In genomic region chr6:26304213-26305096, GRCh38 we compare ENCODE assay signal across 8 cellular contexts.
A peak's percentile ranks its signal among the peaks of the same experiment; 100 is the strongest.
DNase-seq lines count a peak whose midpoint lies in the region; ATAC-seq and TF ChIP-seq lines count a peak whose summit lies in the region.

No MANE protein-coding gene starts in this region.

- H3K4me3 ChIP-seq in fibroblast of the aortic adventitia (ENCODE audit: low read depth, low read length): peak overlapping the region; percentile 54

- CTCF ChIA-PET in activated CD4-positive, alpha-beta memory T cell treated with anti-CD3 and anti-CD28 coated beads for 36 hours (lab: Charles Lee): interaction anchor here (0.8 kb wide), 1 partner anchor 11 kb away, joined by 3 read pairs; no protein-coding TSS in a partner anchor

- H3K27me3 Mint-ChIP-seq in activated CD4-positive, alpha-beta memory T cell treated with anti-CD3 and anti-CD28 coated beads for 36 hours: no peaks in the 10 kb centered on the region

- POLR2A ChIA-PET in activated CD4-positive, alpha-beta memory T cell treated with anti-CD3 and anti-CD28 coated beads for 36 hours (lab: Charles Lee): interaction anchor here (0.7 to 1.0 kb wide), 4 partner anchors 19 to 296 kb away, joined by 3 read pairs; a partner anchor contains a TSS

- TF ChIP-seq CTCF in fibroblast of the aortic adventitia (IDR thresholded peaks at IDR 0.05; ENCODE audit: insufficient read depth, low read length) (no peak), omental fat pad (IDR thresholded peaks at IDR 0.05) (no peak)

- no peaks in the 10 kb centered on the region for H3K9me3 Mint-ChIP-seq in activated CD4-positive, alpha-beta memory T cell treated with anti-CD3 and anti-CD28 coated beads for 36 hours

- no peaks in the 10 kb centered on the region for H3K36me3 Mint-ChIP-seq in activated CD4-positive, alpha-beta memory T cell treated with anti-CD3 and anti-CD28 coated beads for 36 hours

- peak overlapping the region; percentile 71 for H3K27ac Mint-ChIP-seq in activated CD4-positive, alpha-beta memory T cell treated with anti-CD3 and anti-CD28 coated beads for 36 hours

- H3K4me3 Mint-ChIP-seq in activated CD4-positive, alpha-beta memory T cell treated with anti-CD3 and anti-CD28 coated beads for 36 hours: peak overlapping the region; percentile 72

- ATAC-seq in GM18502 (IDR thresholded peaks at IDR 0.05; ENCODE audit: poor library complexity, unreplicated experiment) (peak; percentile 61), HG03432 (IDR thresholded peaks at IDR 0.05; ENCODE audit: unreplicated experiment) (peak; percentile 41), omental fat pad (ENCODE audit: low FRiP score) (peak; percentile 61)

- DNase-seq in activated CD4-positive, alpha-beta memory T cell treated with anti-CD3 and anti-CD28 coated beads for 36 hours: no peak
- DNase-seq in fibroblast of the aortic adventitia (ENCODE audit: low read depth): peak; percentile 91
- DNase-seq in omental fat pad (ENCODE audit: low spot score): no peak
- DNase-seq in COLO668 (lab: John Stamatoyannopoulos, UW; ENCODE audit: unreplicated experiment): no peak
- DNase-seq in T1000 (lab: John Stamatoyannopoulos, UW): no peak
- DNase-seq in NCI-H774 (lab: John Stamatoyannopoulos, UW): no peak

- H3K4me1 Mint-ChIP-seq in activated CD4-positive, alpha-beta memory T cell treated with anti-CD3 and anti-CD28 coated beads for 36 hours (ENCODE audit: low read depth): peaks cover 33% of the 10 kb centered on the region

- intact Hi-C loops in activated CD4-positive, alpha-beta memory T cell treated with anti-CD3 and anti-CD28 coated beads for 36 hours (cut with micrococcal nuclease): no loop called here
